ENCODE assay signal across 10 cellular contexts in the genomic region with DNA sequence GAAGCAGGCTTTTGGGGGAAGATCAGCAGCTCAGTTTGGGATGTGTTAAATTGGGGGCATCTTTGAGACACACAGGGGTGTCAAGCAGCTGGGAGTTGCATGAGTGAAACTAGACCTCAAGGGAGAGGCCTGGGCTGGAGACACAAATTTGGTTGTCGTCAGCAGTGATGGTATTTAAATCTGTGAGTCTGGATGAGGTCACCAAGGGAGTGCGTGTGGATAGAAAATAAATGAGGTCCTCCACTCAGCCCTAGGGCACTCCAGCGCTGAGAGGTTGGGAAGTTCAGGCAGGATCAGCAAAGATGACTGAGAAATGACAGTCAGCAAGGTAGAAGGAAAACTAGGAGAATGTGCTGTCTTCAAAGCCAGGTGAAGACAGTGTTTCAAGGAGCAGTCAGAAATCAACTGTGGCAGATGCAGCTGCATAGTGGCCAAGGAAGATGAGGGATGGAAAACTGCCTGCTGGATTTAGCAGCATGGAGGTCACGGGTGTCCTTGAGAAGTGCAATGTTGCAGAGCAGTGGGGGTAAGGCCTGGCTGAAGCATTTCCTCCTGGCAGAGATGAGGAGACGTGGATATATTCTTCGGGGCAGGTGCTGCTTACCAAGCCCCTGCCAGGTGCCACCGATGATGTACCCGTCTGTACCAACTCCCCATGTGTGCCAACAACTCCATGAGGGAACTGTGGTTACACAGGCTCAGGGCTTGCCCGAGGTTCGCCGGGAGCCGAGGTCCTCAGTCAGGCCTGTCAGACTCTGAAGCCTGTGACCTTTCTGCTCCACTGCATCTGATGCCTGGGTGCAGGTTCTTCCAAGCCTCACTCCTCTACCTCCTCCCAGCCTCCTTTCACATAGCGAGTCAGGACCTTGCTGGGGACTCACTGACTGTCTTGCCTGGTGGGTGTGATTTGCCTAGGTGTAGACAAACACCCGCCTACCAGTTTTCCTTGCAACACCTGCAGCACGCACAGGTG. TPM values are rescaled to one million over a fixed set of nuclear protein-coding genes. Genes with fewer than 3 reads are reported as not detected.
DNase-seq lines count a peak whose midpoint lies in the region; ATAC-seq, FAIRE-seq and TF ChIP-seq lines count a peak whose summit lies in the region.
"Had no signal": no experiment of that assay in that cellular context is flagged by ENCODE, and none has a peak within 500 bp of the region (broad histone marks: within the 10 kb centered on the region; RNA-seq: fewer than 3 reads in every experiment).

No MANE protein-coding gene starts in this region.

- TF ChIP-seq CTCF in WTC11 (IDR thresholded peaks at IDR 0.05): no peak
- no peak for TF ChIP-seq CTCF in WERI-Rb-1 (IDR thresholded peaks at IDR 0.05; ENCODE audit: low read depth, low read length)
- no peak for TF ChIP-seq CTCF in omental fat pad (IDR thresholded peaks at IDR 0.05)

- peak overlapping the region; percentile 95 for H3K27ac ChIP-seq in GM23248
- peak overlapping the region; percentile 60 for H3K27ac ChIP-seq in rectal smooth muscle tissue (ENCODE audit: low read depth, low read length)
- no peak overlapping the region for H3K27ac ChIP-seq in WERI-Rb-1

- H3K27ac Mint-ChIP-seq in WTC11: peak overlapping the region; percentile 12

- H3K9ac ChIP-seq in GM23248: peak overlapping the region; percentile 75
- no peak overlapping the region for H3K9ac ChIP-seq in rectal smooth muscle tissue (ENCODE audit: low read length)

- peak overlapping the region; percentile 50 for H3K4me2 ChIP-seq in GM23248 (ENCODE audit: unreplicated experiment)

- peaks cover 3% of the 10 kb centered on the region for H3K4me1 Mint-ChIP-seq in WTC11

- no peaks in the 10 kb centered on the region for H3K27me3 Mint-ChIP-seq in WTC11 (ENCODE audit: low read depth)

- no peak for FAIRE-seq in GM19239 (lab: Jason Lieb, UNC)

- no peaks in the 10 kb centered on the region for H3K9me3 ChIP-seq in GM23248 (ENCODE audit: low read depth)
- H3K9me3 ChIP-seq in WERI-Rb-1 (ENCODE audit: severe bottlenecking): no peaks in the 10 kb centered on the region

- POLR2A ChIA-PET in WTC11 (lab: Charles Lee): no interaction called here

- H3K4me1 ChIP-seq in GM23248 (ENCODE audit: insufficient read depth) (peaks cover 56% of the 10 kb centered on the region), rectal smooth muscle tissue (ENCODE audit: control insufficient read depth, insufficient read depth, low read length) (peaks cover 22% of the 10 kb centered on the region)

- no peak for ATAC-seq in WTC11
- ATAC-seq in HG03175 (IDR thresholded peaks at IDR 0.05; ENCODE audit: unreplicated experiment): no peak
- ATAC-seq in omental fat pad (ENCODE audit: low FRiP score): no peak

- DNase-seq in GM23248 (peak; percentile 95), WTC11 (ENCODE audit: low spot score) (no peak), fibroblast of gingiva (ENCODE audit: low read depth) (peak; percentile 39), GM19239 (ENCODE audit: insufficient read length, low spot score) (no peak), WERI-Rb-1 (no peak), omental fat pad (ENCODE audit: low spot score) (no peak)
- DNase-seq: dermis blood vessel endothelial cell, NCI-H2081 had no signal

- H3K4me3 Mint-ChIP-seq in WTC11: no peak overlapping the region

- 60 to 70% methylated on average over 12 to 15 of the region's 15 CpGs for WGBS in GM23248 (ENCODE audit: low coverage in 1 of 2, low lambda C conversion rate in 2 of 2, missing lambda C conversion rate in 2 of 2), 2 experiments

- H3K9me2 ChIP-seq in GM23248 (ENCODE audit: insufficient read depth): no peaks in the 10 kb centered on the region

- no peak overlapping the region for H3K4me3 ChIP-seq in GM23248
- no peak overlapping the region for H3K4me3 ChIP-seq in rectal smooth muscle tissue (ENCODE audit: low read length)
- H3K4me3 ChIP-seq in WERI-Rb-1 (ENCODE audit: low read depth, low read length): no peak overlapping the region

- H3F3A ChIP-seq in GM23248 (ENCODE audit: insufficient read depth): peaks cover 55% of the 10 kb centered on the region

- peaks cover 7% of the 10 kb centered on the region for H3K36me3 Mint-ChIP-seq in WTC11

- peaks cover 16% of the 10 kb centered on the region for H3K36me3 ChIP-seq in GM23248 (ENCODE audit: low read depth)
- H3K36me3 ChIP-seq in rectal smooth muscle tissue (ENCODE audit: control insufficient read depth, insufficient read depth, low read length): peaks cover 13% of the 10 kb centered on the region
- peaks cover 50% of the 10 kb centered on the region for H3K36me3 ChIP-seq in WERI-Rb-1

- H2AFZ ChIP-seq in GM23248: no peak overlapping the region

- H3K79me2 ChIP-seq in GM23248 (ENCODE audit: insufficient read depth): peaks cover 100% of the 10 kb centered on the region

- H4K20me1 ChIP-seq in GM23248 (ENCODE audit: insufficient read depth): peaks cover 14% of the 10 kb centered on the region; the same call in 1 of the 2 replicates

- no peaks in the 10 kb centered on the region for H3K27me3 ChIP-seq in GM23248 (replicated peaks; ENCODE audit: insufficient read depth)
- H3K27me3 ChIP-seq in rectal smooth muscle tissue (ENCODE audit: control insufficient read depth, insufficient read depth, low read length): no peaks in the 10 kb centered on the region
- no peaks in the 10 kb centered on the region for H3K27me3 ChIP-seq in WERI-Rb-1 (ENCODE audit: insufficient read depth, low read depth, severe bottlenecking)

- in situ Hi-C loops in GM23248 (cut with MboI): no loop called here

- CTCF ChIA-PET in WTC11 (lab: Charles Lee): interaction anchor here (0.6 to 3.5 kb wide), 3 partner anchors 18 to 129 kb away, joined by 4 to 19 read pairs (median 5); a partner anchor contains a TSS

- no peaks in the 10 kb centered on the region for H3K9me3 Mint-ChIP-seq in WTC11

TF ChIP-seq in WTC11, 78 proteins besides CTCF, POLR2A, EP300 and RAD21 (continues in another document):
- TF ChIP-seq, protein P1, sequence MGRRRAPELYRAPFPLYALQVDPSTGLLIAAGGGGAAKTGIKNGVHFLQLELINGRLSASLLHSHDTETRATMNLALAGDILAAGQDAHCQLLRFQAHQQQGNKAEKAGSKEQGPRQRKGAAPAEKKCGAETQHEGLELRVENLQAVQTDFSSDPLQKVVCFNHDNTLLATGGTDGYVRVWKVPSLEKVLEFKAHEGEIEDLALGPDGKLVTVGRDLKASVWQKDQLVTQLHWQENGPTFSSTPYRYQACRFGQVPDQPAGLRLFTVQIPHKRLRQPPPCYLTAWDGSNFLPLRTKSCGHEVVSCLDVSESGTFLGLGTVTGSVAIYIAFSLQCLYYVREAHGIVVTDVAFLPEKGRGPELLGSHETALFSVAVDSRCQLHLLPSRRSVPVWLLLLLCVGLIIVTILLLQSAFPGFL (CRISPR knock-in tag; IDR thresholded peaks at IDR 0.05; ENCODE audit: borderline replicate concordance): no peak
- TF ChIP-seq RELA (CRISPR knock-in tag; IDR thresholded peaks at IDR 0.05; ENCODE audit: borderline replicate concordance) (no peak), MXD4 (CRISPR knock-in tag; IDR thresholded peaks at IDR 0.05; ENCODE audit: borderline replicate concordance) (no peak)
- TF ChIP-seq, protein P2, sequence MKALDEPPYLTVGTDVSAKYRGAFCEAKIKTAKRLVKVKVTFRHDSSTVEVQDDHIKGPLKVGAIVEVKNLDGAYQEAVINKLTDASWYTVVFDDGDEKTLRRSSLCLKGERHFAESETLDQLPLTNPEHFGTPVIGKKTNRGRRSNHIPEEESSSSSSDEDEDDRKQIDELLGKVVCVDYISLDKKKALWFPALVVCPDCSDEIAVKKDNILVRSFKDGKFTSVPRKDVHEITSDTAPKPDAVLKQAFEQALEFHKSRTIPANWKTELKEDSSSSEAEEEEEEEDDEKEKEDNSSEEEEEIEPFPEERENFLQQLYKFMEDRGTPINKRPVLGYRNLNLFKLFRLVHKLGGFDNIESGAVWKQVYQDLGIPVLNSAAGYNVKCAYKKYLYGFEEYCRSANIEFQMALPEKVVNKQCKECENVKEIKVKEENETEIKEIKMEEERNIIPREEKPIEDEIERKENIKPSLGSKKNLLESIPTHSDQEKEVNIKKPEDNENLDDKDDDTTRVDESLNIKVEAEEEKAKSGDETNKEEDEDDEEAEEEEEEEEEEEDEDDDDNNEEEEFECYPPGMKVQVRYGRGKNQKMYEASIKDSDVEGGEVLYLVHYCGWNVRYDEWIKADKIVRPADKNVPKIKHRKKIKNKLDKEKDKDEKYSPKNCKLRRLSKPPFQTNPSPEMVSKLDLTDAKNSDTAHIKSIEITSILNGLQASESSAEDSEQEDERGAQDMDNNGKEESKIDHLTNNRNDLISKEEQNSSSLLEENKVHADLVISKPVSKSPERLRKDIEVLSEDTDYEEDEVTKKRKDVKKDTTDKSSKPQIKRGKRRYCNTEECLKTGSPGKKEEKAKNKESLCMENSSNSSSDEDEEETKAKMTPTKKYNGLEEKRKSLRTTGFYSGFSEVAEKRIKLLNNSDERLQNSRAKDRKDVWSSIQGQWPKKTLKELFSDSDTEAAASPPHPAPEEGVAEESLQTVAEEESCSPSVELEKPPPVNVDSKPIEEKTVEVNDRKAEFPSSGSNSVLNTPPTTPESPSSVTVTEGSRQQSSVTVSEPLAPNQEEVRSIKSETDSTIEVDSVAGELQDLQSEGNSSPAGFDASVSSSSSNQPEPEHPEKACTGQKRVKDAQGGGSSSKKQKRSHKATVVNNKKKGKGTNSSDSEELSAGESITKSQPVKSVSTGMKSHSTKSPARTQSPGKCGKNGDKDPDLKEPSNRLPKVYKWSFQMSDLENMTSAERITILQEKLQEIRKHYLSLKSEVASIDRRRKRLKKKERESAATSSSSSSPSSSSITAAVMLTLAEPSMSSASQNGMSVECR (CRISPR knock-in tag; IDR thresholded peaks at IDR 0.05; ENCODE audit: borderline replicate concordance): no peak

RNA-seq across cellular contexts. Expression of a gene that starts 11.3 kb away (rescaled TPM):
- 160 and 224 TPM in 2 replicates for total RNA-seq in GM23248 (2014; rRNA removed; shearing (Covaris generic))
- polyA plus RNA-seq in GM23248 (2016; fragmentation: Nextera tagmentation; extraction: Ambion mirVana): 34.8 and 35.8 TPM in 2 replicates
- total RNA-seq in WTC11 (2021) (65.0 to 88.7 TPM (median 72.0 TPM) in 3 replicates), omental fat pad (100 to 1,000 TPM in 3 of 4 donors, 10 to 100 TPM in 1; 73.3 to 244 (median 115) TPM)

RNA-seq across cellular contexts. Expression of a gene that starts 17.9 kb away (rescaled TPM):
- 101 and 112 TPM in 2 replicates for total RNA-seq in GM23248 (2014; rRNA removed; shearing (Covaris generic))
- polyA plus RNA-seq in GM23248 (2016; fragmentation: Nextera tagmentation; extraction: Ambion mirVana): 134 and 135 TPM in 2 replicates
- total RNA-seq in WTC11 (2021) (48.9 to 52.5 TPM (median 52.0 TPM) in 3 replicates), omental fat pad (100 to 1,000 TPM in 1 of 4 donors, 10 to 100 TPM in 3; 76.3 to 104 (median 83.2) TPM)

RNA-seq across cellular contexts. Expression of a gene that starts 42.2 kb away (rescaled TPM):
- 30.5 and 33.1 TPM in 2 replicates for total RNA-seq in GM23248 (2014; rRNA removed; shearing (Covaris generic))
- 2.9 and 3.2 TPM in 2 replicates for polyA plus RNA-seq in GM23248 (2016; fragmentation: Nextera tagmentation; extraction: Ambion mirVana)
- total RNA-seq in WTC11 (2021) (2.3 to 3.5 TPM (median 3.3 TPM) in 3 replicates), omental fat pad (1 to 10 TPM; 2.7 to 6.4 (median 3.7) TPM)

RNA-seq across cellular contexts. Expression of a gene that starts 57.0 kb away (rescaled TPM):
- total RNA-seq in GM23248 (2014; rRNA removed; shearing (Covaris generic)): 57.3 and 61.5 TPM in 2 replicates
- polyA plus RNA-seq in GM23248 (2016; fragmentation: Nextera tagmentation; extraction: Ambion mirVana): 91.9 and 95.2 TPM in 2 replicates
- total RNA-seq in WTC11 (2021): 150 to 160 TPM (median 153 TPM) in 3 replicates
- total RNA-seq in omental fat pad: 10 to 100 TPM; 77.2 to 99.5 (median 86.2) TPM

Comparison
In these comparisons a context has a peak if more than half of its experiments do, and no peak if none do; other contexts are left out.
1. DNase-seq: peak in GM23248 (single experiment) and fibroblast of gingiva (single experiment); none in WTC11 (single experiment), GM19239 (single experiment), WERI-Rb-1 (single experiment) and omental fat pad (single experiment).